ENCODE assay signal across 26 cellular contexts in the genomic region with DNA sequence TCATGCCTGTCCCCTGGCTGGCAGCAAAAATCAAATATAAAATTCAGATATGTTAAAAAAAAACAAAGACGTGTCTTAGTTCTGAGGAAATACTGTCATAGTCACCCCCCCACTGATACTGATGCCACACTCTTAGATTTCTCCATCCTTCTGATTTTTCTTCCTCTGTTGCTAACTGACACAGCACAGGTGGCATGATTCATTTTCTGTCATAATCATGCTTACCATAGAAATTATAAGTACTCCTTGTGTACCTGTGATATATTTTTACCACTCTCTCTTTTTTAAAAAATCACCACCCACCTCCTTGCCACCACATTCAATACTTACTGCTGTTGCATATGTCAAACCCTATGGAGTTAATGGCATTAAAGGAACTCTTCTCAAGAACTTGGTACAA.
DNase-seq lines count a peak whose midpoint lies in the region; ATAC-seq and TF ChIP-seq lines count a peak whose summit lies in the region.
"Had no signal": no experiment of that assay in that cellular context is flagged by ENCODE, and none has a peak within 500 bp of the region (broad histone marks: within the 10 kb centered on the region; RNA-seq: fewer than 3 reads in every experiment).

No MANE protein-coding gene starts in this region.

- TF ChIP-seq CTCF in breast epithelium (IDR thresholded peaks at IDR 0.05) (no peak), MCF 10A (IDR thresholded peaks at IDR 0.05; ENCODE audit: unreplicated experiment) (no peak), chondrocyte (IDR thresholded peaks at IDR 0.05) (no peak), mesothelial cell of epicardium (IDR thresholded peaks at IDR 0.05; ENCODE audit: unreplicated experiment) (no peak)

- H3K36me3 ChIP-seq in breast epithelium: no peaks in the 10 kb centered on the region
- H3K36me3 ChIP-seq: BE2C, left ventricle myocardium inferior, tibial artery had no signal

- no peak for TF ChIP-seq POLR2A in breast epithelium (IDR thresholded peaks at IDR 0.05)

- H3K27ac Mint-ChIP-seq in MCF 10A (ENCODE audit: low read depth, unreplicated experiment) (no peak overlapping the region), chondrocyte (ENCODE audit: unreplicated experiment) (peak overlapping the region; percentile 92), mesothelial cell of epicardium (peak overlapping the region; percentile 90)
- H3K27ac Mint-ChIP-seq: activated CD8-positive, alpha-beta T cell treated with anti-CD3 and anti-CD28 coated beads for 36 hours; T-helper 2 cell treated with Interferon-gamma antibody and Interleukin-4, amounts not matched to agents 5 μg/mL and 100 μg/mL, for 36 hours had no signal

- H3K27me3 Mint-ChIP-seq in MCF 10A (ENCODE audit: insufficient read depth, unreplicated experiment): no peaks in the 10 kb centered on the region
- no peaks in the 10 kb centered on the region for H3K27me3 Mint-ChIP-seq in chondrocyte (ENCODE audit: low read depth)
- no peaks in the 10 kb centered on the region for H3K27me3 Mint-ChIP-seq in mesothelial cell of epicardium (ENCODE audit: low read depth)
- H3K27me3 Mint-ChIP-seq: activated CD8-positive, alpha-beta T cell treated with anti-CD3 and anti-CD28 coated beads for 36 hours had no signal

- H3K4me1 Mint-ChIP-seq in MCF 10A (ENCODE audit: insufficient read depth, unreplicated experiment) (peaks cover 18% of the 10 kb centered on the region), chondrocyte (ENCODE audit: low read depth) (peaks cover 75% of the 10 kb centered on the region), mesothelial cell of epicardium (peaks cover 69% of the 10 kb centered on the region)

- DNase-seq in breast epithelium (ENCODE audit: low spot score in 2 of 2) (no peak), MCF 10A (ENCODE audit: unreplicated experiment) (no peak), chondrocyte (ENCODE audit: low spot score) (no peak), mesothelial cell of epicardium (ENCODE audit: low spot score in 2 of 2, unreplicated experiment in 2 of 2) (no peak), NCI-H1694 (lab: John Stamatoyannopoulos, UW) (no peak), cerebellum (ENCODE audit: low spot score) (no peak), UCSD-AML1 (lab: John Stamatoyannopoulos, UW; ENCODE audit: unreplicated experiment) (no peak)
- DNase-seq: activated CD8-positive, alpha-beta T cell treated with anti-CD3 and anti-CD28 coated beads for 36 hours; activated naive CD4-positive, alpha-beta T cell; activated T-cell treated with anti-CD3 and anti-CD28 coated beads, Interleukin-2, amount 50 U/mL, for 1 hour; amniotic stem cell; BE2C; dermis blood vessel endothelial cell; DND-41; left ventricle myocardium inferior; mucosa of descending colon; NCI-H1048; NCI-H2029 treated with DMSO at 0.1 percent for 48 hours; NCI-H345; psoas muscle; small intestine; stimulated activated CD4-positive, alpha-beta T cell treated with anti-CD3 and anti-CD28 coated beads, Interleukin-2, amount 100 ng/mL, for 48 hours; stimulated activated naive CD4-positive, alpha-beta T cell treated with Interleukin-2 at 50 U/mL for 16 hours; tibial artery had no signal

- no peaks in the 10 kb centered on the region for H3K9me3 Mint-ChIP-seq in MCF 10A (ENCODE audit: unreplicated experiment)
- H3K9me3 Mint-ChIP-seq in chondrocyte (ENCODE audit: low read depth): no peaks in the 10 kb centered on the region
- H3K9me3 Mint-ChIP-seq in mesothelial cell of epicardium: no peaks in the 10 kb centered on the region
- H3K9me3 Mint-ChIP-seq: activated CD8-positive, alpha-beta T cell treated with anti-CD3 and anti-CD28 coated beads for 36 hours; T-helper 2 cell treated with Interferon-gamma antibody and Interleukin-4, amounts not matched to agents 5 μg/mL and 100 μg/mL, for 36 hours had no signal

- CTCF ChIA-PET in MCF 10A (lab: Yijun Ruan, JAX): no interaction called here

- H3K27me3 ChIP-seq in breast epithelium: no peaks in the 10 kb centered on the region
- H3K27me3 ChIP-seq: BE2C, tibial artery had no signal

- peaks cover 6% of the 10 kb centered on the region in 2 donors for H3K4me1 ChIP-seq in breast epithelium
- H3K4me1 ChIP-seq: BE2C, psoas muscle had no signal

- intact Hi-C loops in breast epithelium (cut with DNase I; ENCODE audit: low total_unique reads) (loop anchor here (10.0 kb wide), 1 partner anchor 81 kb away; no protein-coding TSS in a partner anchor), MCF 10A (cut with micrococcal nuclease) (no loop called here)

- no TSS peak for BruUV-seq in MCF 10A (replicated peaks; lab: Mats Ljungman, UMichigan)

- H3K4me3 Mint-ChIP-seq in MCF 10A (ENCODE audit: unreplicated experiment) (no peak overlapping the region), chondrocyte (ENCODE audit: unreplicated experiment) (no peak overlapping the region), mesothelial cell of epicardium (no peak overlapping the region)
- H3K4me3 Mint-ChIP-seq: activated CD8-positive, alpha-beta T cell treated with anti-CD3 and anti-CD28 coated beads for 36 hours; T-helper 2 cell treated with Interferon-gamma antibody and Interleukin-4, amounts not matched to agents 5 μg/mL and 100 μg/mL, for 36 hours had no signal

- ATAC-seq in GM21526 (IDR thresholded peaks at IDR 0.05; ENCODE audit: low FRiP score, unreplicated experiment): no peak
- ATAC-seq: activated CD8-positive, alpha-beta T cell treated with anti-CD3 and anti-CD28 coated beads for 36 hours had no signal

- no peaks in the 10 kb centered on the region for H3K9me3 ChIP-seq in breast epithelium
- H3K9me3 ChIP-seq: BE2C, left ventricle myocardium inferior, mucosa of descending colon, psoas muscle, tibial artery had no signal

- peak overlapping the region; percentile 90 for H3K27ac ChIP-seq in breast epithelium
- H3K27ac ChIP-seq: psoas muscle had no signal

- H3K36me3 Mint-ChIP-seq in MCF 10A (ENCODE audit: insufficient read depth, unreplicated experiment) (peaks cover 5% of the 10 kb centered on the region), chondrocyte (ENCODE audit: low read depth) (no peaks in the 10 kb centered on the region), mesothelial cell of epicardium (no peaks in the 10 kb centered on the region)

- no peak overlapping the region for H3K4me3 ChIP-seq in breast epithelium
- H3K4me3 ChIP-seq: left ventricle myocardium inferior, mucosa of descending colon, psoas muscle, tibial artery had no signal

- POLR2A ChIA-PET in MCF 10A (lab: Yijun Ruan, JAX): no interaction called here
